In genomic region chr17:19454074-19454473, GRCh38 we compare ENCODE assay signal across 16 cellular contexts. TPM values are rescaled to one million over a fixed set of nuclear protein-coding genes. Genes with fewer than 3 reads are reported as not detected.
A peak's percentile ranks its signal among the peaks of the same experiment; 100 is the strongest.
DNase-seq lines count a peak whose midpoint lies in the region; ATAC-seq and TF ChIP-seq lines count a peak whose summit lies in the region.
"Had no signal": no experiment of that assay in that cellular context is flagged by ENCODE, and none has a peak within 500 bp of the region (broad histone marks: within the 10 kb centered on the region; RNA-seq: fewer than 3 reads in every experiment).

No MANE protein-coding gene starts in this region.

- peaks cover 9% of the 10 kb centered on the region for H3K79me1 ChIP-seq in mesendoderm (ENCODE audit: low read length)

- H3K4me1 ChIP-seq in Karpas-422 (ENCODE audit: low read length): peaks cover 65% of the 10 kb centered on the region
- peaks cover 24% of the 10 kb centered on the region for H3K4me1 ChIP-seq in endodermal cell (ENCODE audit: control insufficient read depth, insufficient read depth, low read length)
- H3K4me1 ChIP-seq in mesendoderm (ENCODE audit: control insufficient read depth, low read depth, low read length): peaks cover 25% of the 10 kb centered on the region
- no peaks in the 10 kb centered on the region for H3K4me1 ChIP-seq in right lobe of liver
- H3K4me1 ChIP-seq: BE2C had no signal

- no peaks in the 10 kb centered on the region for H4K20me1 ChIP-seq in Karpas-422 (ENCODE audit: insufficient read depth, low read depth, low read length)

- CTCF ChIA-PET in WTC11 (lab: Charles Lee): interaction anchor here (1.4 to 1.8 kb wide), 2 partner anchors 76 to 91 kb away, joined by 6 to 8 read pairs; partner anchors contain the start of genes B9D1 and MAPK7

- no peak for TF ChIP-seq POLR2A in right lobe of liver (IDR thresholded peaks at IDR 0.05)

- H2BK5ac ChIP-seq in mesendoderm (ENCODE audit: low read length): peak overlapping the region; percentile 89

- intact Hi-C loops in CD14-positive monocyte (cut with micrococcal nuclease): no loop called here
- intact Hi-C loops in right lobe of liver (cut with DNase I): loop anchor here (5.0 to 10.0 kb wide), 2 partner anchors 82 to 89 kb away; partner anchors contain the start of gene B9D1 (in 1 of the 2)

- H3K27ac Mint-ChIP-seq in endodermal cell (no peak overlapping the region), WTC11 (no peak overlapping the region), CD14-positive monocyte (no peak overlapping the region)
- H3K27ac Mint-ChIP-seq: CD4-positive, alpha-beta T cell had no signal

- no peak overlapping the region for H2BK15ac ChIP-seq in mesendoderm (replicated peaks; ENCODE audit: low read depth)

- DNase-seq in Karpas-422 (no peak), endodermal cell (no peak), mesendoderm (peak; percentile 67), ureter (ENCODE audit: low spot score) (peak; percentile 19), WTC11 (ENCODE audit: low spot score) (no peak), CD14-positive monocyte (ENCODE audit: low spot score) (no peak), right lobe of liver (no peak)
- DNase-seq: ACHN; BE2C; C1 segment of cervical spinal cord; Caco-2; CD4-positive, alpha-beta T cell; GDM1; HCEC 1CT had no signal

- H3K36me3 Mint-ChIP-seq in endodermal cell (ENCODE audit: low read depth) (peaks cover 8% of the 10 kb centered on the region), WTC11 (peaks cover 2% of the 10 kb centered on the region; the same call in 1 of the 2 replicates), CD14-positive monocyte (no peaks in the 10 kb centered on the region)

- WGBS in endodermal cell (ENCODE audit: insufficient coverage in 1 of 2, insufficient read length in 1 of 2), 2 experiments: 94% methylated on average over 2 of the region's 2 CpGs; no CpG with 5 or more reads in 1 of the 2 experiments
- no CpG with 5 or more reads among the region's 2 CpGs for WGBS in mesendoderm (ENCODE audit: extremely low coverage, insufficient coverage, low lambda C conversion rate)
- WGBS in right lobe of liver (ENCODE audit: insufficient coverage, low coverage, low lambda C conversion rate, missing lambda C conversion rate): no CpG with 5 or more reads among the region's 2 CpGs

- peak overlapping the region; percentile 11 for H2AK5ac ChIP-seq in mesendoderm (ENCODE audit: low read length)

- H3K56ac ChIP-seq in mesendoderm (ENCODE audit: low read length): peak overlapping the region; percentile 84

- peak overlapping the region; percentile 69 for H3K18ac ChIP-seq in mesendoderm (ENCODE audit: low read length)

- no peak for TF ChIP-seq CTCF in endodermal cell (conservative IDR thresholded peaks at IDR 0.05)
- no peak for TF ChIP-seq CTCF in WTC11 (IDR thresholded peaks at IDR 0.05)
- no peak for TF ChIP-seq CTCF in CD14-positive monocyte (IDR thresholded peaks at IDR 0.05)
- TF ChIP-seq CTCF in right lobe of liver (IDR thresholded peaks at IDR 0.05): no peak

- H3K4me3 ChIP-seq in Karpas-422 (ENCODE audit: low read length): no peak overlapping the region
- peak overlapping the region; percentile 72 for H3K4me3 ChIP-seq in endodermal cell (ENCODE audit: low read length)
- H3K4me3 ChIP-seq in mesendoderm (ENCODE audit: low read length): no peak overlapping the region
- H3K4me3 ChIP-seq in right lobe of liver: no peak overlapping the region

- H2BK120ac ChIP-seq in mesendoderm (ENCODE audit: low read depth, low read length): peak overlapping the region; percentile 75

- H3K9me2 ChIP-seq in Karpas-422 (replicated peaks; ENCODE audit: insufficient read depth, low read length): no peaks in the 10 kb centered on the region

- H2AFZ ChIP-seq in Karpas-422 (ENCODE audit: low read length): peak overlapping the region; percentile 72; the same call in 1 of the 2 replicates

- H4K8ac ChIP-seq in mesendoderm (ENCODE audit: low read depth, low read length): no peak overlapping the region

- POLR2A ChIA-PET in WTC11 (lab: Charles Lee): no interaction called here

- H3K23ac ChIP-seq in mesendoderm (ENCODE audit: low read length): no peak overlapping the region

- H3K9ac ChIP-seq in Karpas-422 (ENCODE audit: low read length) (0 out of 2 replicates have a peak overlapping the region, but pooled peaks have one; percentile 17), endodermal cell (ENCODE audit: extremely low read depth, low read length, poor library complexity, severe bottlenecking) (no peak overlapping the region), mesendoderm (ENCODE audit: low read length) (peak overlapping the region; percentile 69)

- H3K27me3 ChIP-seq in Karpas-422 (ENCODE audit: low read length): no peaks in the 10 kb centered on the region
- no peaks in the 10 kb centered on the region for H3K27me3 ChIP-seq in endodermal cell (ENCODE audit: control insufficient read depth, insufficient read depth, low read length, poor library complexity, severe bottlenecking)
- H3K27me3 ChIP-seq in mesendoderm (ENCODE audit: insufficient read depth, low read length, poor library complexity): no peaks in the 10 kb centered on the region
- H3K27me3 ChIP-seq in right lobe of liver: no peaks in the 10 kb centered on the region
- H3K27me3 ChIP-seq: BE2C had no signal

- H3K79me2 ChIP-seq in Karpas-422 (ENCODE audit: low read length): no peaks in the 10 kb centered on the region
- no peaks in the 10 kb centered on the region for H3K79me2 ChIP-seq in mesendoderm (ENCODE audit: control insufficient read depth, insufficient read depth, low read length)

- peaks cover 14% of the 10 kb centered on the region for H3K9me3 Mint-ChIP-seq in endodermal cell
- H3K9me3 Mint-ChIP-seq in WTC11: peaks cover 9% of the 10 kb centered on the region; the same call in 1 of the 2 replicates
- no peaks in the 10 kb centered on the region for H3K9me3 Mint-ChIP-seq in CD14-positive monocyte
- H3K9me3 Mint-ChIP-seq: CD4-positive, alpha-beta T cell had no signal

- H3K27ac ChIP-seq in Karpas-422 (ENCODE audit: low read length) (peak overlapping the region; percentile 99), endodermal cell (ENCODE audit: low read depth, low read length) (no peak overlapping the region), mesendoderm (ENCODE audit: low read depth, low read length) (peak overlapping the region; percentile 36), right lobe of liver (no peak overlapping the region)

- H4K5ac ChIP-seq in mesendoderm (ENCODE audit: low read length): peak overlapping the region; percentile 18

- H3K4me1 Mint-ChIP-seq in endodermal cell (peaks cover 59% of the 10 kb centered on the region), WTC11 (peaks cover 51% of the 10 kb centered on the region), CD14-positive monocyte (peaks cover 8% of the 10 kb centered on the region)

- no peak overlapping the region for H3K4me3 Mint-ChIP-seq in endodermal cell
- H3K4me3 Mint-ChIP-seq in WTC11: no peak overlapping the region
- no peak overlapping the region for H3K4me3 Mint-ChIP-seq in CD14-positive monocyte
- H3K4me3 Mint-ChIP-seq: CD4-positive, alpha-beta T cell had no signal

- ATAC-seq in GM18909 (IDR thresholded peaks at IDR 0.05; ENCODE audit: poor library complexity, unreplicated experiment) (no peak), WTC11 (no peak), right lobe of liver (no peak)

- H3K27me3 Mint-ChIP-seq in endodermal cell (ENCODE audit: insufficient read depth) (no peaks in the 10 kb centered on the region), WTC11 (ENCODE audit: low read depth) (no peaks in the 10 kb centered on the region; the same call in 1 of the 2 replicates), CD14-positive monocyte (ENCODE audit: low read depth in 3 of 3) (peaks cover 12 to 29% (median 14%) of the 10 kb centered on the region in 3 donors)

- H3K36me3 ChIP-seq in Karpas-422 (ENCODE audit: insufficient read depth, low read length) (no peaks in the 10 kb centered on the region), endodermal cell (ENCODE audit: control insufficient read depth, insufficient read depth, low read length) (peaks cover 9% of the 10 kb centered on the region), mesendoderm (ENCODE audit: control insufficient read depth, insufficient read depth, low read length) (no peaks in the 10 kb centered on the region), right lobe of liver (no peaks in the 10 kb centered on the region)
- H3K36me3 ChIP-seq: BE2C had no signal

- no peaks in the 10 kb centered on the region for H3K9me3 ChIP-seq in Karpas-422 (ENCODE audit: low read length)
- peaks cover 27% of the 10 kb centered on the region for H3K9me3 ChIP-seq in endodermal cell (ENCODE audit: control insufficient read depth, low read length)
- no peaks in the 10 kb centered on the region for H3K9me3 ChIP-seq in right lobe of liver
- H3K9me3 ChIP-seq: BE2C, Caco-2 had no signal

- peak overlapping the region; percentile 99 for H3K4ac ChIP-seq in mesendoderm (ENCODE audit: low read depth, low read length)

- no peak overlapping the region for H3K4me2 ChIP-seq in Karpas-422 (ENCODE audit: low read depth, low read length, poor library complexity, severe bottlenecking)
- peak overlapping the region; percentile 8 for H3K4me2 ChIP-seq in mesendoderm (ENCODE audit: low read length)

TF ChIP-seq in WTC11, 78 proteins besides CTCF, POLR2A, EP300 and RAD21 (continues in another document):
- TF ChIP-seq ATF3 (CRISPR knock-in tag; conservative IDR thresholded peaks at IDR 0.05) (no peak), CDX4 (CRISPR knock-in tag; IDR thresholded peaks at IDR 0.05; ENCODE audit: borderline replicate concordance) (no peak), ZNF423 (CRISPR knock-in tag; IDR thresholded peaks at IDR 0.05) (no peak), ETV6 (CRISPR knock-in tag; IDR thresholded peaks at IDR 0.05) (no peak), ZNF317 (CRISPR knock-in tag; IDR thresholded peaks at IDR 0.05; ENCODE audit: borderline replicate concordance, low read depth) (no peak), FOXJ3 (CRISPR knock-in tag; IDR thresholded peaks at IDR 0.05; ENCODE audit: borderline replicate concordance) (no peak)

RNA-seq across cellular contexts. Expression of gene RNF112, which starts 43.0 kb away (rescaled TPM):
- 0.07 TPM in 1 of 2 replicates, not detected in the other for total RNA-seq in Karpas-422 (2014; rRNA removed; shearing (Covaris generic); ENCODE audit: low replicate concordance)
- total RNA-seq in endodermal cell: 1 to 10 TPM; 1.1 to 1.9 TPM
- polyA plus RNA-seq in endodermal cell (2013, experiment 1 of 2): 1.4 TPM
- polyA plus RNA-seq in endodermal cell (2013, experiment 2 of 2): 1.1 TPM
- 1.5 TPM for polyA plus RNA-seq in mesendoderm (2013, experiment 1 of 2)
- 1.2 TPM for polyA plus RNA-seq in mesendoderm (2013, experiment 2 of 2)
- 20.7 TPM for total RNA-seq in ureter
- 4.5 to 5.1 TPM (median 4.9 TPM) in 3 replicates for total RNA-seq in WTC11 (2021)
- not detected for polyA plus RNA-seq in CD14-positive monocyte
- total RNA-seq in right lobe of liver: under 1 TPM; 0.12 to 0.86 (median 0.54) TPM
- total RNA-seq: Caco-2, HT-29 had no signal

Comparison
In these comparisons a context has a peak if more than half of its experiments do, and no peak if none do; other contexts are left out.
1. DNase-seq: peak in mesendoderm (single experiment) and ureter (single experiment); none in Karpas-422 (single experiment), endodermal cell (single experiment), WTC11 (single experiment), CD14-positive monocyte (single experiment) and right lobe of liver (0 of 3).
2. H3K27ac ChIP-seq: peak in Karpas-422 (single experiment) and mesendoderm (single experiment); none in endodermal cell (single experiment) and right lobe of liver (0 of 3).
3. intact Hi-C loops: an anchor here in right lobe of liver (5.0 to 10.0 kb wide); none called in CD14-positive monocyte.